1 cellular context compared by ENCODE assay signal in genomic region chr20:36050436-36051317, GRCh38.
TF ChIP-seq lines count a peak whose summit lies in the region.

No MANE protein-coding gene starts in this region.

TF ChIP-seq in HepG2, 621 proteins besides CTCF, POLR2A, EP300 and RAD21 (continued from another document and continues in another):
- TF ChIP-seq RERE (CRISPR knock-in tag; IDR thresholded peaks at IDR 0.05; ENCODE audit: low read depth), result no peak
- TF ChIP-seq PAX8 (CRISPR knock-in tag; IDR thresholded peaks at IDR 0.05; ENCODE audit: borderline replicate concordance), result peak; percentile 99
- TF ChIP-seq MAFG (CRISPR knock-in tag; IDR thresholded peaks at IDR 0.05), result peak; percentile 90
- TF ChIP-seq TSC22D2 (CRISPR knock-in tag; IDR thresholded peaks at IDR 0.05; ENCODE audit: borderline replicate concordance), result peak; percentile 80
- peak; percentile 94 for TF ChIP-seq ZBTB34 (CRISPR knock-in tag; IDR thresholded peaks at IDR 0.05)
- TF ChIP-seq AFF4 (CRISPR knock-in tag; IDR thresholded peaks at IDR 0.05), result 0 out of 2 replicates have a peak, but pooled peaks have one; percentile 41
- TF ChIP-seq TAF15 (IDR thresholded peaks at IDR 0.05; ENCODE audit: low read depth, low read length, poor library complexity, severe bottlenecking), result peak; percentile 37
- peak; percentile 66; the same call in 1 of the 2 replicates for TF ChIP-seq CSRNP2 (CRISPR knock-in tag; conservative IDR thresholded peaks at IDR 0.05; ENCODE audit: low read depth)
- TF ChIP-seq ZBTB4 (CRISPR knock-in tag; IDR thresholded peaks at IDR 0.05; ENCODE audit: borderline replicate concordance), result 0 out of 2 replicates have a peak, but pooled peaks have one; percentile 9
- peak; percentile 57; the same call in 1 of the 2 replicates for TF ChIP-seq ZNF646 (CRISPR knock-in tag; IDR thresholded peaks at IDR 0.05)
- TF ChIP-seq KAT7 (CRISPR knock-in tag; IDR thresholded peaks at IDR 0.05; ENCODE audit: borderline replicate concordance), result peak; percentile 98
- peak; percentile 97 for TF ChIP-seq ZNF607 (CRISPR knock-in tag; IDR thresholded peaks at IDR 0.05; ENCODE audit: borderline replicate concordance)
- TF ChIP-seq HIVEP1 (CRISPR knock-in tag; IDR thresholded peaks at IDR 0.05), result peak; percentile 74; the same call in 1 of the 2 replicates
- TF ChIP-seq SNRNP70 (IDR thresholded peaks at IDR 0.05; ENCODE audit: low read depth, low read length), result peak; percentile 79; the same call in 1 of the 2 replicates
- no peak for TF ChIP-seq NCOA5 (CRISPR knock-in tag; IDR thresholded peaks at IDR 0.05)
- TF ChIP-seq RORA (CRISPR knock-in tag; IDR thresholded peaks at IDR 0.05), result no peak
- TF ChIP-seq BCL6 (CRISPR knock-in tag; IDR thresholded peaks at IDR 0.05), result peak; percentile 69
- peak; percentile 94 for TF ChIP-seq DRAP1 (CRISPR knock-in tag; IDR thresholded peaks at IDR 0.05)
- TF ChIP-seq MYPOP (CRISPR knock-in tag; IDR thresholded peaks at IDR 0.05), result peak; percentile 94
- peak; percentile 88 for TF ChIP-seq MXD4 (CRISPR knock-in tag; IDR thresholded peaks at IDR 0.05)
- peak; percentile 78 for TF ChIP-seq ZNF720 (CRISPR knock-in tag; IDR thresholded peaks at IDR 0.05)
- no peak; the same call in 1 of the 2 replicates for TF ChIP-seq CBX2 (IDR thresholded peaks at IDR 0.05; ENCODE audit: low read depth, low read length)
- TF ChIP-seq CBX2 (CRISPR knock-in tag; IDR thresholded peaks at IDR 0.05; ENCODE audit: low read depth), result no peak; the same call in 1 of the 2 replicates
- TF ChIP-seq U2AF1 (optimal IDR thresholded peaks at IDR 0.05; ENCODE audit: low read depth, low read length), result no peak
- peak; percentile 100 for TF ChIP-seq POLR2G (IDR thresholded peaks at IDR 0.05; ENCODE audit: low read depth, low read length)
- TF ChIP-seq FOXC1 (CRISPR knock-in tag; IDR thresholded peaks at IDR 0.05; ENCODE audit: borderline replicate concordance), result peak; percentile 99
- no peak for TF ChIP-seq RFX3 (CRISPR knock-in tag; IDR thresholded peaks at IDR 0.05)
- TF ChIP-seq ZNF350 (CRISPR knock-in tag; IDR thresholded peaks at IDR 0.05; ENCODE audit: borderline replicate concordance, low read depth), result peak; percentile 97; the same call in 1 of the 2 replicates
- peak; percentile 99 for TF ChIP-seq ARID2 (CRISPR knock-in tag; IDR thresholded peaks at IDR 0.05; ENCODE audit: borderline replicate concordance)
- TF ChIP-seq ZNF543 (CRISPR knock-in tag; IDR thresholded peaks at IDR 0.05), result peak; percentile 99
- TF ChIP-seq ZNF577 (CRISPR knock-in tag; IDR thresholded peaks at IDR 0.05; ENCODE audit: borderline replicate concordance, low read depth), result no peak
- TF ChIP-seq KAT2B (IDR thresholded peaks at IDR 0.05; ENCODE audit: borderline replicate concordance, low read depth, low read length), result no peak
- peak; percentile 97 for TF ChIP-seq ZNF891 (CRISPR knock-in tag; IDR thresholded peaks at IDR 0.05)
